11 cellular contexts compared by ENCODE assay signal in genomic region chr4:104942990-104943758, GRCh38.
DNase-seq lines count a peak whose midpoint lies in the region; ATAC-seq lines count a peak whose summit lies in the region.
"Had no signal": no experiment of that assay in that cellular context is flagged by ENCODE, and none has a peak within 500 bp of the region (broad histone marks: within the 10 kb centered on the region; RNA-seq: fewer than 3 reads in every experiment).

No MANE protein-coding gene starts in this region.

- H4K8ac ChIP-seq in mesenchymal stem cell (ENCODE audit: low read length) = no peak overlapping the region

- no peak overlapping the region for H2BK15ac ChIP-seq in mesenchymal stem cell (ENCODE audit: low read depth, poor library complexity, severe bottlenecking)

- no peak overlapping the region for H2BK5ac ChIP-seq in mesenchymal stem cell (ENCODE audit: low read depth, low read length, poor library complexity, severe bottlenecking)

- no peak overlapping the region for H3K23ac ChIP-seq in mesenchymal stem cell (ENCODE audit: low read length in 2 of 2)

- H4K91ac ChIP-seq in mesenchymal stem cell (ENCODE audit: low read length) = no peak overlapping the region

- no peaks in the 10 kb centered on the region for H3K79me1 ChIP-seq in mesenchymal stem cell (replicated peaks; ENCODE audit: low read length, poor library complexity, severe bottlenecking)

- no peaks in the 10 kb centered on the region for H3K4me1 ChIP-seq in mesenchymal stem cell (ENCODE audit: control insufficient read depth, insufficient read depth, low read depth, low read length)
- H3K4me1 ChIP-seq: esophagus squamous epithelium had no signal

- no peak overlapping the region for H2BK12ac ChIP-seq in mesenchymal stem cell (ENCODE audit: low read length in 2 of 2)

- H2AFZ ChIP-seq in mesenchymal stem cell (ENCODE audit: low read depth, low read length) = no peak overlapping the region

- no peaks in the 10 kb centered on the region for H3K27me3 ChIP-seq in mesenchymal stem cell (ENCODE audit: control insufficient read depth in 1 of 2, insufficient read depth in 1 of 2, low read length in 2 of 2)
- H3K27me3 ChIP-seq: esophagus squamous epithelium had no signal

- H3K4ac ChIP-seq in mesenchymal stem cell (ENCODE audit: low read depth in 1 of 2, low read length in 2 of 2) = no peak overlapping the region

- no peak overlapping the region for H2AK5ac ChIP-seq in mesenchymal stem cell (ENCODE audit: low read length, severe bottlenecking)

- no peak overlapping the region for H3K9ac ChIP-seq in mesenchymal stem cell (ENCODE audit: low read length)

- WGBS in mesenchymal stem cell = 93% methylated on average over 5 of the region's 6 CpGs

- H3K9me3 ChIP-seq in mesenchymal stem cell (ENCODE audit: control insufficient read depth, low read length) = peaks cover 4% of the 10 kb centered on the region
- H3K9me3 ChIP-seq: esophagus squamous epithelium had no signal

- no peak overlapping the region for H2BK120ac ChIP-seq in mesenchymal stem cell (ENCODE audit: low read depth, low read length)

- no peak overlapping the region for H3K18ac ChIP-seq in mesenchymal stem cell (ENCODE audit: low read depth in 1 of 2, low read length in 2 of 2)

- H3K4me2 ChIP-seq in mesenchymal stem cell (ENCODE audit: low read length, poor library complexity, severe bottlenecking) = no peak overlapping the region

- no peak overlapping the region for H3K4me3 ChIP-seq in mesenchymal stem cell (ENCODE audit: insufficient read depth in 1 of 2, low read depth in 1 of 2, low read length in 2 of 2)
- H3K4me3 ChIP-seq: esophagus squamous epithelium had no signal

- DNase-seq in OCI-M1 (lab: John Stamatoyannopoulos, UW) = peak; percentile 87
- peak; percentile 1 for DNase-seq in iris pigment epithelial cell (ENCODE audit: low read depth)
- no peak for DNase-seq in NCI-H524 (lab: John Stamatoyannopoulos, UW)
- DNase-seq in T1000 (lab: John Stamatoyannopoulos, UW) = no peak
- DNase-seq in mesenchymal stem cell = no peak
- DNase-seq in NCI-H82 treated with DMSO at 0.1 percent for 48 hours (lab: John Stamatoyannopoulos, UW; ENCODE audit: unreplicated experiment) = no peak
- DNase-seq: esophagus squamous epithelium, NCI-H1105 treated with DMSO at 0.1 percent for 48 hours, WERI-Rb-1 had no signal

- H3K36me3 ChIP-seq in mesenchymal stem cell (ENCODE audit: control insufficient read depth in 1 of 2, insufficient read depth in 2 of 2, low read depth in 1 of 2, low read length in 2 of 2) = no peaks in the 10 kb centered on the region
- H3K36me3 ChIP-seq: esophagus squamous epithelium, WERI-Rb-1 had no signal

- H3K14ac ChIP-seq in mesenchymal stem cell (ENCODE audit: low read length in 2 of 2) = no peak overlapping the region

- peak; percentile 36 for ATAC-seq in GM18520 (IDR thresholded peaks at IDR 0.05; ENCODE audit: unreplicated experiment)
- peak; percentile 66 for ATAC-seq in GM21717 (IDR thresholded peaks at IDR 0.05; ENCODE audit: unreplicated experiment)

- no peak overlapping the region for H3K27ac ChIP-seq in mesenchymal stem cell (ENCODE audit: low read length, poor library complexity, severe bottlenecking)
- H3K27ac ChIP-seq: esophagus squamous epithelium, WERI-Rb-1 had no signal

Comparison
In these comparisons a context has a peak if more than half of its experiments do, and no peak if none do; other contexts are left out.
1. DNase-seq: peak in OCI-M1 (single experiment) and iris pigment epithelial cell (single experiment); none in NCI-H524 (0 of 2), T1000 (single experiment), mesenchymal stem cell (single experiment) and NCI-H82 treated with DMSO at 0.1 percent for 48 hours (single experiment).